8 cellular contexts compared by ENCODE assay signal in the genomic region with DNA sequence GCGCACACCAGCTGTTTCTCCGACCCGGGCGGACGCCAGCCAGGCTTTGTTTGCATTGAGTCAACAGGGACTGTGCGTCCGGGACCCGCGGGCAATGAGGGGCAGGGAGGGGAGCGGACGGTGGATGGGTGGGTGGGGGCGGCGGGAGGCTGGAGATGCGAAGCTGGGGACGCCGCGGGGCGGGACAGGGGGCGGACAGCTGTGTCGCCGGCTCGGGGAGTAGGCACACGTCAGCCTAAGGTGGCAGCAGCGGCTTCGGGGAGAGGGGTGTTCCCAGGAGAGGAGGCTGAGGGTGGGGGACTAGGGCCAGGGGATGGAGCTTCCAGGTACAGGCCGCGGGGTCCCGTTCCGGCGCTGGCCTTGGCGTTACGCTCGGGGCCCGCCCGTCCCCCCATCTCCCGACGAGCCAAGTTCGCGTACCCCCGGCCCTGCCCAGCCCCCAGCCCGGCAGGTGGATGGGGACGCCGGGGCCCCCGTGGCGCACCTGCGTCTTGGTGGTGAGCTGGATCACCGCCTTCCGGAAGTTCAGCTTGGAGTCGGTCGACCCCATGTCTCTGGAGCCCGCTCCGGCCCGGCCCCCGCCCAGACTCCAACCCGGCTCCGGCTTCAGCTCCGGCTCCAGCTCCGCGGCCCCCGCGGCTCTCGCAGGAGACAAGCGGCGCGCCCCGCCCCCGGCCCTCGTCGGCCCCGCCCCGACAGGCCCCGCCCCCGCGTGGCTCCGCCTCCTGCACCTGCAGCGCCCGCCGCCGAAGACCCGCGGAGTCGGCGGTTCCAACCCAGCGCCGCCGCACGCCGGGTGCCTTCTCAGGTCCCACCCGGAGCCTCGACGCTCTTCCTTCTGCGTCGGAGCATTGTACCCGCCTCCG. TPM values are rescaled to one million over a fixed set of nuclear protein-coding genes. Genes with fewer than 3 reads are reported as not detected.
DNase-seq lines count a peak whose midpoint lies in the region; ATAC-seq, FAIRE-seq and TF ChIP-seq lines count a peak whose summit lies in the region.

Gene HID1 (minus strand): TSS at position 653 of the 866 bp plus-strand sequence. CDS start 103 bp downstream, at position 550.

- H3K9ac ChIP-seq in HepG2 (ENCODE audit: insufficient read depth, low read depth, low read length), result peak within 1 kb of the TSS; percentile 40; the same call in 1 of the 2 replicates

- FAIRE-seq in HepG2 (lab: Jason Lieb, UNC), result no peak

- no peaks in the 10 kb centered on the region for H3K36me3 ChIP-seq in HepG2 (replicated peaks in 1 of 2; ENCODE audit: control insufficient read depth in 1 of 2, insufficient read depth in 2 of 2, low read length in 2 of 2)

- WGBS in HepG2 (ENCODE audit: low lambda C conversion rate), result 0% methylated on average over 22 of the region's 95 CpGs

- no peak within 1 kb of the TSS for H3K27ac ChIP-seq in HepG2 (ENCODE audit: extremely low read length, insufficient read depth, low read length)

- peaks cover 5 to 50% of the 10 kb centered on the region in 2 experiments; a peak in 4 of 5 replicates for H3K27me3 ChIP-seq in HepG2 (ENCODE audit: control insufficient read depth in 1 of 2, insufficient read depth in 2 of 2, low read length in 2 of 2)

- BruUV-seq in HepG2 (replicated peaks; lab: Mats Ljungman, UMichigan), result no TSS peak

- peak within 1 kb of the TSS; percentile 87 for H3K4me2 ChIP-seq in HepG2 (ENCODE audit: low read depth, low read length)

- no peaks in the 10 kb centered on the region for H4K20me1 ChIP-seq in HepG2 (ENCODE audit: insufficient read depth, low read length)

- H3K4me1 ChIP-seq in HepG2 (ENCODE audit: insufficient read depth, low read length), result peaks cover 54% of the 10 kb centered on the region

- H3K79me2 ChIP-seq in HepG2 (ENCODE audit: insufficient read depth, low read length), result no peaks in the 10 kb centered on the region

- intact Hi-C loops in HepG2 (cut with micrococcal nuclease; ENCODE audit: unreplicated experiment), result no loop called here

- in situ Hi-C loops in HepG2 (cut with HindIII; ENCODE audit: extremely low pct_ligation_motif_present, low pct_unique_long_range_greater_than_20kb), result no loop called here

- TF ChIP-seq POLR2A in HepG2 (IDR thresholded peaks at IDR 0.05; ENCODE audit: insufficient read depth in 1 of 2, low read depth in 2 of 2, low read length in 2 of 2), result no peak

- TF ChIP-seq CTCF in choroid plexus epithelial cell (conservative IDR thresholded peaks at IDR 0.05; ENCODE audit: low read depth, low read length) (no peak), HepG2 (CRISPR knock-in tag; IDR thresholded peaks at IDR 0.05) (0 out of 2 replicates have a peak, but pooled peaks have one; percentile 17)

- TF ChIP-seq RAD21 in HepG2 (CRISPR knock-in tag; IDR thresholded peaks at IDR 0.05), result peak; percentile 15; the same call in 1 of the 2 replicates

- no peaks in the 10 kb centered on the region for H3K9me3 ChIP-seq in HepG2 (ENCODE audit: low read length)

- ATAC-seq in HepG2 (peak; percentile 90), HG02763 (IDR thresholded peaks at IDR 0.05; ENCODE audit: unreplicated experiment) (no peak)

- no peak within 1 kb of the TSS for H2AFZ ChIP-seq in HepG2 (ENCODE audit: low read length)

- POLR2A ChIA-PET in HepG2 (lab: Yijun Ruan, JAX), result interaction anchor here (0.7 to 4.7 kb wide), 16 partner anchors 11 to 540 kb away, joined by 3 to 65 read pairs (median 6); partner anchors contain the start of genes ATP5PD, CDR2L, FDXR and GGA3

- peak within 1 kb of the TSS; percentile 46 for H3K4me3 ChIP-seq in choroid plexus epithelial cell (ENCODE audit: low read depth, low read length)
- H3K4me3 ChIP-seq in HepG2 (replicated peaks in 1 of 3; ENCODE audit: insufficient read depth in 1 of 3, low read depth in 2 of 3, low read length in 3 of 3), result peak within 1 kb of the TSS; percentile 67 to 83 (median 70)

- TF ChIP-seq EP300 in HepG2 (IDR thresholded peaks at IDR 0.05; ENCODE audit: low read depth in 2 of 2, low read length in 2 of 2), result no peak
- TF ChIP-seq EP300 in HepG2 (CRISPR knock-in tag; IDR thresholded peaks at IDR 0.05; ENCODE audit: borderline replicate concordance), result no peak

- CTCF ChIA-PET in HepG2 (lab: Yijun Ruan, JAX; ENCODE audit: low intra/inter-chr PET ratio, low total read pairs), result no interaction called here

- DNase-seq in DMS53 (lab: John Stamatoyannopoulos, UW) (peak; percentile 92), NCI-H1105 (lab: John Stamatoyannopoulos, UW) (peak; percentile 72), choroid plexus epithelial cell (ENCODE audit: low read depth) (no peak), HepG2 (ENCODE audit: low spot score) (peak; percentile 73), dedifferentiated amniotic fluid mesenchymal stem cell (ENCODE audit: extremely low spot score) (no peak)
- DNase-seq in activated CD4-positive, alpha-beta T cell treated with anti-CD3 and anti-CD28 coated beads for 48 hours, result peak; percentile 80
- peak; percentile 73 for DNase-seq in stimulated activated CD4-positive, alpha-beta T cell treated with anti-CD3 and anti-CD28 coated beads, Interleukin-1b, Interleukin-23, amount 100 ng/mL, for 48 hours

TF ChIP-seq in HepG2, 621 proteins besides CTCF, POLR2A, EP300 and RAD21 (continues in another document):
- TF ChIP-seq MYNN (CRISPR knock-in tag; IDR thresholded peaks at IDR 0.05; ENCODE audit: low read depth), result no peak
- no peak; the same call in 1 of the 2 replicates for TF ChIP-seq ZNF274 (CRISPR knock-in tag; IDR thresholded peaks at IDR 0.05)
- TF ChIP-seq ZSCAN20 (CRISPR knock-in tag; IDR thresholded peaks at IDR 0.05; ENCODE audit: borderline replicate concordance), result 0 out of 2 replicates have a peak, but pooled peaks have one; percentile 80
- no peak for TF ChIP-seq ZNF33A (CRISPR knock-in tag; IDR thresholded peaks at IDR 0.05; ENCODE audit: borderline replicate concordance)
- TF ChIP-seq HES4 (CRISPR knock-in tag; IDR thresholded peaks at IDR 0.05; ENCODE audit: borderline replicate concordance), result no peak
- no peak for TF ChIP-seq NKX3-1 (CRISPR knock-in tag; IDR thresholded peaks at IDR 0.05)
- no peak for TF ChIP-seq ZNF652 (CRISPR knock-in tag; IDR thresholded peaks at IDR 0.05; ENCODE audit: borderline replicate concordance, low read depth)
- no peak for TF ChIP-seq HCFC1 (IDR thresholded peaks at IDR 0.05; ENCODE audit: low read depth, low read length)
- TF ChIP-seq SRF (IDR thresholded peaks at IDR 0.05; ENCODE audit: low read depth, low read length), result no peak
- TF ChIP-seq ZBTB43 (CRISPR knock-in tag; conservative IDR thresholded peaks at IDR 0.05), result no peak
- no peak for TF ChIP-seq MTF1 (CRISPR knock-in tag; IDR thresholded peaks at IDR 0.05)
- TF ChIP-seq, protein P1, sequence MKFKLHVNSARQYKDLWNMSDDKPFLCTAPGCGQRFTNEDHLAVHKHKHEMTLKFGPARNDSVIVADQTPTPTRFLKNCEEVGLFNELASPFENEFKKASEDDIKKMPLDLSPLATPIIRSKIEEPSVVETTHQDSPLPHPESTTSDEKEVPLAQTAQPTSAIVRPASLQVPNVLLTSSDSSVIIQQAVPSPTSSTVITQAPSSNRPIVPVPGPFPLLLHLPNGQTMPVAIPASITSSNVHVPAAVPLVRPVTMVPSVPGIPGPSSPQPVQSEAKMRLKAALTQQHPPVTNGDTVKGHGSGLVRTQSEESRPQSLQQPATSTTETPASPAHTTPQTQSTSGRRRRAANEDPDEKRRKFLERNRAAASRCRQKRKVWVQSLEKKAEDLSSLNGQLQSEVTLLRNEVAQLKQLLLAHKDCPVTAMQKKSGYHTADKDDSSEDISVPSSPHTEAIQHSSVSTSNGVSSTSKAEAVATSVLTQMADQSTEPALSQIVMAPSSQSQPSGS (CRISPR knock-in tag; IDR thresholded peaks at IDR 0.05), result peak; percentile 23; the same call in 1 of the 2 replicates

RNA-seq across cellular contexts. Expression of gene HID1, which starts in this region (rescaled TPM):
- 1.7 and 2.1 TPM in 2 replicates for total RNA-seq in HepG2 (2016; rRNA removed; fragmentation: Illumina TruSeq; extraction: Trizol)
- total RNA-seq in HepG2 (2016; cell fraction: cytosol; rRNA removed; fragmentation: Illumina TruSeq; extraction: Trizol; ENCODE audit: low read depth), result 0.53 TPM in 1 of 2 replicates, not detected in the other
- 1.7 and 2.0 TPM in 2 replicates for total RNA-seq in HepG2 (2016; cell fraction: insoluble cytoplasmic fraction; rRNA removed; fragmentation: Illumina TruSeq; extraction: Trizol)
- total RNA-seq in HepG2 (2016; cell fraction: membrane; rRNA removed; fragmentation: Illumina TruSeq; extraction: Trizol), result 0.48 and 1.1 TPM in 2 replicates
- 1.4 and 3.5 TPM in 2 replicates for total RNA-seq in HepG2 (2016; cell fraction: nucleus; rRNA removed; fragmentation: Illumina TruSeq; extraction: Trizol)
- polyA plus RNA-seq in HepG2 (2011; rRNA removed), result 10.6 and 17.1 TPM in 2 replicates
- 3.8 and 4.4 TPM in 2 replicates for polyA plus RNA-seq in HepG2 (2011; cell fraction: cytosol; rRNA removed)
- 65.2 and 76.6 TPM in 2 replicates for polyA plus RNA-seq in HepG2 (2011; cell fraction: nucleus; rRNA removed)
- polyA plus RNA-seq in HepG2 (2012), result 6.0 and 18.4 TPM in 2 replicates
- polyA plus RNA-seq in HepG2 (2016; cell fraction: cytosol; fragmentation: Illumina TruSeq; extraction: Trizol; ENCODE audit: low read depth), result 0.52 and 0.83 TPM in 2 replicates
- 2.4 and 3.5 TPM in 2 replicates for polyA plus RNA-seq in HepG2 (2016; cell fraction: insoluble cytoplasmic fraction; fragmentation: Illumina TruSeq; extraction: Trizol; ENCODE audit: low read depth)
- polyA plus RNA-seq in HepG2 (2016; cell fraction: membrane; fragmentation: Illumina TruSeq; extraction: Trizol; ENCODE audit: low read depth), result 1.6 and 1.8 TPM in 2 replicates
- 6.5 and 7.2 TPM in 2 replicates for polyA plus RNA-seq in HepG2 (2016; cell fraction: nucleus; fragmentation: Illumina TruSeq; extraction: Trizol; ENCODE audit: insufficient read depth, low read depth)
- polyA minus RNA-seq in HepG2 (2011; rRNA and poly(A)+ RNA removed; ENCODE audit: low replicate concordance), result 0.19 and 15.2 TPM in 2 replicates
- polyA minus RNA-seq in HepG2 (2011; cell fraction: cytosol; rRNA and poly(A)+ RNA removed), result 2.5 and 3.1 TPM in 2 replicates
- polyA minus RNA-seq in HepG2 (2011; cell fraction: nucleus; rRNA and poly(A)+ RNA removed), result 8.4 and 9.3 TPM in 2 replicates

Comparison
In these comparisons a context has a peak if more than half of its experiments do, and no peak if none do; other contexts are left out.
1. DNase-seq: peak in DMS53 (single experiment), NCI-H1105 (single experiment), activated CD4-positive, alpha-beta T cell treated with anti-CD3 and anti-CD28 coated beads for 48 hours (single experiment), HepG2 (single experiment) and stimulated activated CD4-positive, alpha-beta T cell treated with anti-CD3 and anti-CD28 coated beads, Interleukin-1b, Interleukin-23, amount 100 ng/mL, for 48 hours (single experiment); none in choroid plexus epithelial cell (single experiment) and dedifferentiated amniotic fluid mesenchymal stem cell (single experiment).